8 cellular contexts compared by ENCODE assay signal in genomic region chr1:197838836-197839235, GRCh38.
DNase-seq lines count a peak whose midpoint lies in the region; ATAC-seq and TF ChIP-seq lines count a peak whose summit lies in the region.
"Had no signal": no experiment of that assay in that cellular context is flagged by ENCODE, and none has a peak within 500 bp of the region (broad histone marks: within the 10 kb centered on the region; RNA-seq: fewer than 3 reads in every experiment).

No MANE protein-coding gene starts in this region.

- H3K27me3 ChIP-seq in OCI-LY3 (ENCODE audit: low read depth, low read length) (no peaks in the 10 kb centered on the region), heart right ventricle (peaks cover 0 to 4% (median 0%) of the 10 kb centered on the region in 7 donors)

- WGBS in heart right ventricle, 2 donors, result 65 to 83% methylated on average over 3 of the region's 3 CpGs

- H3K36me3 ChIP-seq in OCI-LY3 (replicated peaks; ENCODE audit: low read depth, low read length) (no peaks in the 10 kb centered on the region), heart right ventricle (no peaks in the 10 kb centered on the region)

- ATAC-seq in GM21723 (IDR thresholded peaks at IDR 0.05; ENCODE audit: unreplicated experiment) (peak; percentile 57), heart right ventricle (no peak)
- ATAC-seq: activated CD4-positive, alpha-beta T cell treated with anti-CD3 and anti-CD28 coated beads for 36 hours had no signal

- no peaks in the 10 kb centered on the region for H4K20me1 ChIP-seq in OCI-LY3 (ENCODE audit: insufficient read depth, low read length)

- intact Hi-C loops in heart right ventricle (cut with DNase I), result no loop called here

- H3K27ac ChIP-seq in OCI-LY3 (ENCODE audit: low read length) (peak overlapping the region; percentile 14), epithelial cell of prostate (peak overlapping the region; percentile 70), caudate nucleus (ENCODE audit: low read depth, low read length) (no peak overlapping the region), heart right ventricle (peak overlapping the region in 1 of 10 donors; percentile 67)

- H3K9ac ChIP-seq in OCI-LY3 (ENCODE audit: low read length), result no peak overlapping the region

- H3K4me2 ChIP-seq in OCI-LY3 (ENCODE audit: low read length), result peak overlapping the region; percentile 21

- peaks cover 52% of the 10 kb centered on the region for H3K4me1 ChIP-seq in OCI-LY3 (ENCODE audit: low read length)
- peaks cover 0 to 18% (median 0%) of the 10 kb centered on the region in 9 donors for H3K4me1 ChIP-seq in heart right ventricle

- no peaks in the 10 kb centered on the region for H3K9me3 ChIP-seq in OCI-LY3 (ENCODE audit: insufficient read depth, low read length)
- no peaks in the 10 kb centered on the region for H3K9me3 ChIP-seq in heart right ventricle

- no peak overlapping the region for H3K4me3 ChIP-seq in OCI-LY3 (ENCODE audit: low read length)
- no peak overlapping the region for H3K4me3 ChIP-seq in heart right ventricle

- no peaks in the 10 kb centered on the region for H3K79me2 ChIP-seq in OCI-LY3 (ENCODE audit: low read length)

- TF ChIP-seq CTCF in OCI-LY3 (IDR thresholded peaks at IDR 0.05; ENCODE audit: low read depth, low read length), result no peak
- TF ChIP-seq CTCF in heart right ventricle (IDR thresholded peaks at IDR 0.05), result no peak

- no peak overlapping the region for H2AFZ ChIP-seq in OCI-LY3 (ENCODE audit: low read depth, low read length)

- DNase-seq in epithelial cell of prostate (ENCODE audit: low read depth, low spot score) (peak; percentile 68), caudate nucleus (lab: John Stamatoyannopoulos, UW) (no peak), heart right ventricle (no peak)
- no peak for DNase-seq in stimulated activated CD8-positive, alpha-beta memory T cell treated with anti-CD3 and anti-CD28 coated beads, Interleukin-4, amount 100 ng/mL, for 48 hours
- no peak for DNase-seq in stimulated activated CD4-positive, alpha-beta T cell treated with anti-CD3 and anti-CD28 coated beads, Interleukin-2, amount 100 ng/mL, for 24 hours
- DNase-seq: activated CD4-positive, alpha-beta T cell treated with anti-CD3 and anti-CD28 coated beads for 36 hours had no signal
